In genomic region chr11:66443602-66444001, GRCh38 we compare ENCODE assay signal across 16 cellular contexts. TPM values are rescaled to one million over a fixed set of nuclear protein-coding genes. Genes with fewer than 3 reads are reported as not detected.
DNase-seq lines count a peak whose midpoint lies in the region; ATAC-seq, FAIRE-seq and TF ChIP-seq lines count a peak whose summit lies in the region.
"Had no signal": no experiment of that assay in that cellular context is flagged by ENCODE, and none has a peak within 500 bp of the region (broad histone marks: within the 10 kb centered on the region; RNA-seq: fewer than 3 reads in every experiment).

No MANE protein-coding gene starts in this region.

- no peak for TF ChIP-seq CTCF in NB4 (IDR thresholded peaks at IDR 0.05; ENCODE audit: low read depth, low read length)
- no peak for TF ChIP-seq CTCF in astrocyte (IDR thresholded peaks at IDR 0.05; ENCODE audit: insufficient read depth, low read depth, low read length)
- TF ChIP-seq CTCF in neutrophil (IDR thresholded peaks at IDR 0.05), result no peak

- no peak for TF ChIP-seq POLR2A in NB4 (IDR thresholded peaks at IDR 0.05; ENCODE audit: extremely low read depth, insufficient read length)

- no peaks in the 10 kb centered on the region for H3K4me1 ChIP-seq in astrocyte (ENCODE audit: insufficient read depth, low read length)
- H3K4me1 ChIP-seq in neutrophil (ENCODE audit: control insufficient read depth in 1 of 2, insufficient read depth in 1 of 2, low read depth in 1 of 2, low read length in 1 of 2), result peaks cover 19 to 23% of the 10 kb centered on the region in 2 experiments

- H3K4me2 ChIP-seq in astrocyte (ENCODE audit: low read length), result no peak overlapping the region

- no peaks in the 10 kb centered on the region for H3K79me2 ChIP-seq in astrocyte (ENCODE audit: insufficient read depth, low read length)

- H3K9me3 ChIP-seq in astrocyte (ENCODE audit: insufficient read depth, low read depth, low read length) (peaks cover 11% of the 10 kb centered on the region), neutrophil (no peaks in the 10 kb centered on the region)

- no peaks in the 10 kb centered on the region for H4K20me1 ChIP-seq in astrocyte (ENCODE audit: insufficient read depth, low read length)

- DNase-seq in GF-D8 (lab: John Stamatoyannopoulos, UW) (peak; percentile 87), NB4 (ENCODE audit: low read depth) (peak; percentile 94), astrocyte (ENCODE audit: low read depth) (peak; percentile 47), NCI-H146 treated with DMSO at 0.1 percent for 48 hours (lab: John Stamatoyannopoulos, UW; ENCODE audit: unreplicated experiment) (no peak)
- DNase-seq in activated naive CD4-positive, alpha-beta T cell (lab: John Stamatoyannopoulos, UW), result no peak
- DNase-seq: activated T-cell treated with anti-CD3 and anti-CD28 coated beads, Interleukin-2, amount 50 U/mL, for 4 hours; DMS79; glutamatergic neuron; stimulated activated CD4-positive, alpha-beta T cell treated with anti-CD3 and anti-CD28 coated beads, Interleukin-4, amount 100 ng/mL, for 24 hours; substantia nigra had no signal

- H3K27me3 Mint-ChIP-seq in astrocyte (ENCODE audit: low read depth, unreplicated experiment), result peaks cover 11% of the 10 kb centered on the region

- H3K9ac ChIP-seq in astrocyte (ENCODE audit: low read length), result no peak overlapping the region

- H3K27me3 ChIP-seq in astrocyte (ENCODE audit: insufficient read depth, low read length), result peaks cover 3% of the 10 kb centered on the region
- H3K27me3 ChIP-seq in neutrophil, result no peaks in the 10 kb centered on the region
- H3K27me3 ChIP-seq: cardiac muscle cell had no signal

- H3K27ac ChIP-seq in astrocyte (ENCODE audit: low read depth, low read length) (no peak overlapping the region), neutrophil (peak overlapping the region; percentile 63)
- H3K27ac ChIP-seq: cardiac muscle cell had no signal

- H3K4me3 ChIP-seq in NB4 (ENCODE audit: low read depth, low read length) (no peak overlapping the region), astrocyte (ENCODE audit: insufficient read depth, low read depth, low read length) (no peak overlapping the region), neutrophil (ENCODE audit: low read depth in 1 of 2, low read length in 1 of 2) (no peak overlapping the region)
- H3K4me3 ChIP-seq: cardiac muscle cell had no signal

- H3K36me3 ChIP-seq in astrocyte (ENCODE audit: insufficient read depth, low read length), result no peaks in the 10 kb centered on the region
- no peaks in the 10 kb centered on the region for H3K36me3 ChIP-seq in neutrophil
- H3K36me3 ChIP-seq: cardiac muscle cell had no signal

- peak; percentile 9 for FAIRE-seq in astrocyte (lab: Jason Lieb, UNC)
- FAIRE-seq: TTC549 had no signal

- H3K9me3 Mint-ChIP-seq in astrocyte (ENCODE audit: unreplicated experiment), result peaks cover 11% of the 10 kb centered on the region

- H3K4me1 Mint-ChIP-seq in astrocyte (ENCODE audit: low read depth, unreplicated experiment), result no peaks in the 10 kb centered on the region

- H3K36me3 Mint-ChIP-seq in astrocyte (ENCODE audit: low read depth, unreplicated experiment), result peaks cover under 1% of the 10 kb centered on the region

- ATAC-seq in HG03025 (IDR thresholded peaks at IDR 0.05; ENCODE audit: low FRiP score, unreplicated experiment), result no peak
- no peak for ATAC-seq in HG03095 (IDR thresholded peaks at IDR 0.05; ENCODE audit: unreplicated experiment)
- ATAC-seq: activated T-cell treated with anti-CD3 and anti-CD28 coated beads, Interleukin-2, amount 50 U/mL, for 4 hours had no signal

- H2AFZ ChIP-seq in astrocyte (ENCODE audit: low read depth, low read length), result no peak overlapping the region

- H3K4me3 Mint-ChIP-seq in astrocyte (ENCODE audit: unreplicated experiment), result no peak overlapping the region
- H3K4me3 Mint-ChIP-seq: activated T-cell treated with anti-CD3 and anti-CD28 coated beads, Interleukin-2, amount 50 U/mL, for 4 hours had no signal

- no peak overlapping the region for H3K27ac Mint-ChIP-seq in astrocyte (ENCODE audit: unreplicated experiment)

RNA-seq across cellular contexts. Expression of gene MRPL11, which starts 5.0 kb away (rescaled TPM):
- 30.0 and 33.1 TPM in 2 replicates for total RNA-seq in astrocyte

RNA-seq across cellular contexts. Expression of gene NPAS4, which starts 22.8 kb away (rescaled TPM):
- 0.20 and 0.50 TPM in 2 replicates for total RNA-seq in astrocyte
- total RNA-seq: activated T-cell treated with anti-CD3 and anti-CD28 coated beads, Interleukin-2, amount 50 U/mL, for 4 hours; liver had no signal

RNA-seq across cellular contexts. Expression of gene PELI3, which starts 23.1 kb away (rescaled TPM):
- 3.9 and 4.6 TPM in 2 replicates for total RNA-seq in astrocyte

RNA-seq across cellular contexts. Expression of gene DPP3, which starts 36.6 kb away (rescaled TPM):
- 57.4 and 60.0 TPM in 2 replicates for total RNA-seq in astrocyte

Comparison
In these comparisons a context has a peak if more than half of its experiments do, and no peak if none do; other contexts are left out.
1. DNase-seq: peak in GF-D8 (single experiment), NB4 (single experiment) and astrocyte (single experiment); none in NCI-H146 treated with DMSO at 0.1 percent for 48 hours (single experiment) and activated naive CD4-positive, alpha-beta T cell (0 of 4).